Comparison of ENCODE assay signal across 14 cellular contexts in the genomic region with DNA sequence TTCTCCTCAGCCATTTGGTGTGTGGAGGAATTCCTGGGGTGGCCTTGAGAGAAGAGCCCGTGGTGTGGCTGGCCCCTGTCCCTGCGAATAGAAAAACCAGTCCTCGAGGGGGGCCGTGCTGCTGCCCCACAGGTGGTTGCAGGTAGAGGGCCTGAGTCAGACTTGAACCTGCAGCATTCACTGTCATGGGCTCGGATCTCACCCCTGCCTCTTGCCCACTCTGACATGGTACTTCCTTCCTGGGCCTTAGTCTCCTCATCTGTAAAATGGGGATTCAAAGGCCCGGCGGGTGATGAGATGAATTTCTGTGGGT.
"Had no signal": no experiment of that assay in that cellular context is flagged by ENCODE, and none has a peak within 500 bp of the region (broad histone marks: within the 10 kb centered on the region; RNA-seq: fewer than 3 reads in every experiment).

No MANE protein-coding gene starts in this region.

- H3K27ac ChIP-seq: VCaP had no signal

- H3K9me3 ChIP-seq: MG63 had no signal

- DNase-seq: NCI-H1092 treated with DMSO at 0.1 percent for 48 hours, NCI-H1417 treated with DMSO at 0.1 percent for 48 hours, NCI-H2029, NCI-H2107, NCI-H510A, NCI-H526 treated with DMSO at 0.1 percent for 48 hours had no signal

- H3K4me3 ChIP-seq: MG63 had no signal

- H3K4me1 Mint-ChIP-seq: activated CD4-positive, alpha-beta memory T cell treated with anti-CD3 and anti-CD28 coated beads, Interleukin-2, amount 10 ng/mL, durations not matched to agents 7 days and 5 days; activated naive CD4-positive, alpha-beta T cell treated with anti-CD3 and anti-CD28 coated beads, Interleukin-2, amount 10 ng/mL, durations not matched to agents 7 days and 5 days; activated naive CD8-positive, alpha-beta T cell treated with anti-CD3 and anti-CD28 coated beads for 36 hours had no signal

- H3K27me3 Mint-ChIP-seq: activated CD4-positive, alpha-beta memory T cell treated with anti-CD3 and anti-CD28 coated beads, Interleukin-2, amount 10 ng/mL, durations not matched to agents 7 days and 5 days; activated naive CD4-positive, alpha-beta T cell treated with anti-CD3 and anti-CD28 coated beads, Interleukin-2, amount 10 ng/mL, durations not matched to agents 7 days and 5 days; activated naive CD8-positive, alpha-beta T cell treated with anti-CD3 and anti-CD28 coated beads for 36 hours had no signal

- H3K4me3 Mint-ChIP-seq: activated CD4-positive, alpha-beta memory T cell treated with anti-CD3 and anti-CD28 coated beads, Interleukin-2, amount 10 ng/mL, durations not matched to agents 7 days and 5 days; activated naive CD4-positive, alpha-beta T cell treated with anti-CD3 and anti-CD28 coated beads, Interleukin-2, amount 10 ng/mL, durations not matched to agents 7 days and 5 days; activated naive CD8-positive, alpha-beta T cell treated with anti-CD3 and anti-CD28 coated beads for 36 hours; activated T-cell treated with anti-CD3 and anti-CD28 coated beads, Interleukin-2, amount 50 U/mL, for 72 hours; T-helper 1 cell treated with Interleukin-12 subunit alpha and Interleukin-12 subunit beta and Interleukin-4 antibody, amounts not matched to agents 30 μg/mL and 1 μg/mL, for 36 hours had no signal

- H3K27me3 ChIP-seq: MG63 had no signal

- H3K27ac Mint-ChIP-seq: activated CD4-positive, alpha-beta memory T cell treated with anti-CD3 and anti-CD28 coated beads, Interleukin-2, amount 10 ng/mL, durations not matched to agents 7 days and 5 days; activated naive CD4-positive, alpha-beta T cell treated with anti-CD3 and anti-CD28 coated beads, Interleukin-2, amount 10 ng/mL, durations not matched to agents 7 days and 5 days; activated naive CD8-positive, alpha-beta T cell treated with anti-CD3 and anti-CD28 coated beads for 36 hours; activated T-cell treated with anti-CD3 and anti-CD28 coated beads, Interleukin-2, amount 50 U/mL, for 72 hours; activated T-helper 2 cell treated with anti-CD3 and anti-CD28 coated beads, Interferon-gamma antibody, Interleukin-2, Interleukin-4, amounts not matched to agents 10 μg/mL and 5 μg/mL and 100 μg/mL, durations not matched to agents 14 hours and 24 hours and 36 hours; T-helper 1 cell treated with Interleukin-12 subunit alpha and Interleukin-12 subunit beta and Interleukin-4 antibody, amounts not matched to agents 30 μg/mL and 1 μg/mL, for 36 hours had no signal

- H3K9me3 Mint-ChIP-seq: activated CD4-positive, alpha-beta memory T cell treated with anti-CD3 and anti-CD28 coated beads, Interleukin-2, amount 10 ng/mL, durations not matched to agents 7 days and 5 days; activated naive CD4-positive, alpha-beta T cell treated with anti-CD3 and anti-CD28 coated beads, Interleukin-2, amount 10 ng/mL, durations not matched to agents 7 days and 5 days; activated naive CD8-positive, alpha-beta T cell treated with anti-CD3 and anti-CD28 coated beads for 36 hours; activated T-cell treated with anti-CD3 and anti-CD28 coated beads, Interleukin-2, amount 50 U/mL, for 72 hours; activated T-helper 2 cell treated with anti-CD3 and anti-CD28 coated beads, Interferon-gamma antibody, Interleukin-2, Interleukin-4, amounts not matched to agents 10 μg/mL and 5 μg/mL and 100 μg/mL, durations not matched to agents 14 hours and 24 hours and 36 hours; T-helper 1 cell treated with Interleukin-12 subunit alpha and Interleukin-12 subunit beta and Interleukin-4 antibody, amounts not matched to agents 30 μg/mL and 1 μg/mL, for 36 hours had no signal
